In the genomic region with DNA sequence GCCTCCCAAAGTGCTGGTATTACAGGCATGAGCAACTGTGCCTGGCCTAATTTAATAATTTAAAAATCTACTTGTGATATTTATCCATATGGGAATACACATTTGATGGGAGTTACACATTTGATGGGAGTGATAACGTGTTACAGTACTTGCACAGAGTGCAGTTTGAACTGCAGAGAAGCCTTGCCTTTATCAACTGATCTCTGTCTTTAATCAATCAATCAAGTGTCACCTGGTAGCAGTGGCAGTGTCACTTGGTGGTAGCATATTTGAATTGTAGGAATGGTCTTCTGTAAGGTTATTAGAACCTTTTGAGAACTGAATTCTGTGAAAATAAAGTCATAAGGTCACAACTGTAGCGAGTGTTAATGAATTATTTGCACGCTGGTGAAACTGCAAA, we compare ENCODE assay signal across 39 cellular contexts. TPM values are rescaled to one million over a fixed set of nuclear protein-coding genes. Genes with fewer than 3 reads are reported as not detected.
"Had no signal": no experiment of that assay in that cellular context is flagged by ENCODE, and none has a peak within 500 bp of the region (broad histone marks: within the 10 kb centered on the region; RNA-seq: fewer than 3 reads in every experiment).

No MANE protein-coding gene starts in this region.

- H3K4me3 ChIP-seq: ascending aorta, cardiac muscle cell had no signal

- H3K4me1 ChIP-seq: ascending aorta had no signal

- H3K27me3 Mint-ChIP-seq: activated B cell treated with CpG ODN at 0.5 μM for 24 hours; activated CD4-positive, alpha-beta memory T cell treated with anti-CD3 and anti-CD28 coated beads for 36 hours; activated CD4-positive, alpha-beta T cell treated with anti-CD3 and anti-CD28 coated beads, Interleukin-2, amount 10 ng/mL, durations not matched to agents 24 days and 14 days; activated CD8-positive, alpha-beta T cell treated with anti-CD3 and anti-CD28 coated beads for 36 hours; activated naive CD4-positive, alpha-beta T cell treated with anti-CD3 and anti-CD28 coated beads, Interleukin-2, amount 10 ng/mL, durations not matched to agents 7 days and 5 days; activated naive CD4-positive, alpha-beta T cell treated with anti-CD3 and anti-CD28 coated beads, Interleukin-2, amount 50 U/mL, for 24 hours; activated naive CD8-positive, alpha-beta T cell; activated naive CD8-positive, alpha-beta T cell treated with anti-CD3 and anti-CD28 coated beads, Interleukin-2, amount 10 ng/mL, durations not matched to agents 7 days and 5 days; activated naive CD8-positive, alpha-beta T cell treated with anti-CD3 and anti-CD28 coated beads, Interleukin-2, amount 50 U/mL, for 24 hours; activated T-helper 17 cell treated with anti-CD3 and anti-CD28 coated beads, Interleukin-2, amount 50 U/mL, for 72 hours; central memory CD8-positive, alpha-beta T cell had no signal

- H3K27me3 ChIP-seq: ascending aorta had no signal

- H3K9me3 ChIP-seq: ascending aorta had no signal

- H3K4me3 Mint-ChIP-seq: activated B cell treated with CpG ODN at 0.5 μM for 24 hours; activated CD4-positive, alpha-beta memory T cell treated with anti-CD3 and anti-CD28 coated beads for 36 hours; activated CD4-positive, alpha-beta T cell treated with anti-CD3 and anti-CD28 coated beads, Interleukin-2, amount 10 ng/mL, durations not matched to agents 24 days and 14 days; activated CD8-positive, alpha-beta T cell treated with anti-CD3 and anti-CD28 coated beads for 36 hours; activated naive CD4-positive, alpha-beta T cell treated with anti-CD3 and anti-CD28 coated beads, Interleukin-2, amount 10 ng/mL, durations not matched to agents 7 days and 5 days; activated naive CD4-positive, alpha-beta T cell treated with anti-CD3 and anti-CD28 coated beads, Interleukin-2, amount 50 U/mL, for 24 hours; activated naive CD8-positive, alpha-beta T cell; activated naive CD8-positive, alpha-beta T cell treated with anti-CD3 and anti-CD28 coated beads, Interleukin-2, amount 10 ng/mL, durations not matched to agents 7 days and 5 days; activated naive CD8-positive, alpha-beta T cell treated with anti-CD3 and anti-CD28 coated beads, Interleukin-2, amount 50 U/mL, for 24 hours; activated T-cell treated with anti-CD3 and anti-CD28 coated beads, Interleukin-2, amount 50 U/mL, for 4 hours; activated T-cell treated with anti-CD3 and anti-CD28 coated beads, Interleukin-2, amount 50 U/mL, for 72 hours; activated T-helper 1 cell treated with anti-CD3 and anti-CD28 coated beads, Interleukin-12 subunit alpha, Interleukin-12 subunit beta, Interleukin-2, Interleukin-4 antibody, amounts not matched to agents 30 ng/mL and 10 ng/mL and 1 ng/mL, durations not matched to agents 14 hours and 24 hours and 36 hours; activated T-helper 17 cell treated with anti-CD3 and anti-CD28 coated beads, Interleukin-2, amount 50 U/mL, for 72 hours; brain; central memory CD8-positive, alpha-beta T cell; T-helper 1 cell treated with Interleukin-12 subunit alpha and Interleukin-12 subunit beta and Interleukin-4 antibody, amounts not matched to agents 30 μg/mL and 1 μg/mL, for 36 hours; T-helper 2 cell treated with Interferon-gamma antibody and Interleukin-4, amounts not matched to agents 5 μg/mL and 100 μg/mL, for 36 hours had no signal

- H3K9me3 Mint-ChIP-seq: activated B cell treated with CpG ODN at 0.5 μM for 24 hours; activated CD4-positive, alpha-beta memory T cell treated with anti-CD3 and anti-CD28 coated beads for 36 hours; activated CD4-positive, alpha-beta T cell treated with anti-CD3 and anti-CD28 coated beads, Interleukin-2, amount 10 ng/mL, durations not matched to agents 24 days and 14 days; activated CD8-positive, alpha-beta T cell treated with anti-CD3 and anti-CD28 coated beads for 36 hours; activated naive CD4-positive, alpha-beta T cell treated with anti-CD3 and anti-CD28 coated beads, Interleukin-2, amount 10 ng/mL, durations not matched to agents 7 days and 5 days; activated naive CD4-positive, alpha-beta T cell treated with anti-CD3 and anti-CD28 coated beads, Interleukin-2, amount 50 U/mL, for 24 hours; activated naive CD8-positive, alpha-beta T cell treated with anti-CD3 and anti-CD28 coated beads, Interleukin-2, amount 10 ng/mL, durations not matched to agents 7 days and 5 days; activated naive CD8-positive, alpha-beta T cell treated with anti-CD3 and anti-CD28 coated beads, Interleukin-2, amount 50 U/mL, for 24 hours; activated T-cell treated with anti-CD3 and anti-CD28 coated beads, Interleukin-2, amount 50 U/mL, for 4 hours; activated T-cell treated with anti-CD3 and anti-CD28 coated beads, Interleukin-2, amount 50 U/mL, for 72 hours; activated T-helper 1 cell treated with anti-CD3 and anti-CD28 coated beads, Interleukin-12 subunit alpha, Interleukin-12 subunit beta, Interleukin-2, Interleukin-4 antibody, amounts not matched to agents 30 ng/mL and 10 ng/mL and 1 ng/mL, durations not matched to agents 14 hours and 24 hours and 36 hours; activated T-helper 17 cell treated with anti-CD3 and anti-CD28 coated beads, Interleukin-2, amount 50 U/mL, for 72 hours; brain; central memory CD8-positive, alpha-beta T cell; T-helper 1 cell treated with Interleukin-12 subunit alpha and Interleukin-12 subunit beta and Interleukin-4 antibody, amounts not matched to agents 30 μg/mL and 1 μg/mL, for 36 hours; T-helper 2 cell treated with Interferon-gamma antibody and Interleukin-4, amounts not matched to agents 5 μg/mL and 100 μg/mL, for 36 hours had no signal

- H3K36me3 Mint-ChIP-seq: activated CD4-positive, alpha-beta memory T cell treated with anti-CD3 and anti-CD28 coated beads for 36 hours; brain had no signal

- DNase-seq: activated B cell treated with CpG ODN at 0.5 μM for 24 hours; activated CD4-positive, alpha-beta memory T cell treated with anti-CD3 and anti-CD28 coated beads for 36 hours; activated CD4-positive, alpha-beta T cell treated with anti-CD3 and anti-CD28 coated beads for 4 hours; activated CD4-positive, alpha-beta T cell treated with anti-CD3 and anti-CD28 coated beads, Interleukin-2, amount 10 ng/mL, durations not matched to agents 24 days and 14 days; activated CD4-positive, alpha-beta T cell treated with anti-CD3 and anti-CD28 coated beads, Interleukin-2, amount 50 U/mL, for 1 hour; activated CD4-positive, alpha-beta T cell treated with anti-CD3 and anti-CD28 coated beads, Interleukin-2, amount 50 U/mL, for 4 hours; activated CD4-positive, CD25-positive, alpha-beta regulatory T cell treated with anti-CD3 and anti-CD28 coated beads, Interleukin-2, amount 50 U/mL, for 72 hours; activated CD8-positive, alpha-beta memory T cell treated with anti-CD3 and anti-CD28 coated beads, Interleukin-2, amount 50 U/mL, for 4 hours; activated CD8-positive, alpha-beta T cell treated with anti-CD3 and anti-CD28 coated beads for 36 hours; activated effector memory CD4-positive, alpha-beta T cell treated with anti-CD3 and anti-CD28 coated beads, Interleukin-2, amount 50 U/mL, for 16 hours; activated gamma-delta T cell treated with Interleukin-2 at 50 U/mL for 16 hours; activated naive CD4-positive, alpha-beta T cell; activated naive CD4-positive, alpha-beta T cell treated with anti-CD3 and anti-CD28 coated beads, Interleukin-2, amount 10 ng/mL, durations not matched to agents 7 days and 5 days; activated naive CD8-positive, alpha-beta T cell treated with anti-CD3 and anti-CD28 coated beads, Interleukin-2, amount 10 ng/mL, durations not matched to agents 7 days and 5 days; activated naive CD8-positive, alpha-beta T cell treated with anti-CD3 and anti-CD28 coated beads, Interleukin-2, amount 50 U/mL, for 24 hours; activated T-cell treated with anti-CD3 and anti-CD28 coated beads for 4 hours; activated T-cell treated with anti-CD3 and anti-CD28 coated beads, Interleukin-2, amount 50 U/mL, for 1 hour; activated T-cell treated with anti-CD3 and anti-CD28 coated beads, Interleukin-2, amount 50 U/mL, for 4 hours; activated T-cell treated with anti-CD3 and anti-CD28 coated beads, Interleukin-2, amount 50 U/mL, for 72 hours; amygdala; anterior cingulate cortex; caudate nucleus; cerebellar nuclear complex; T-helper 2 cell; T-helper 9 cell had no signal

- H3K36me3 ChIP-seq: ascending aorta, cardiac muscle cell had no signal

- H3K27ac ChIP-seq: ascending aorta, cardiac muscle cell, VCaP had no signal

- FAIRE-seq: bronchial epithelial cell, TTC549 had no signal

- H3K27ac Mint-ChIP-seq: activated B cell treated with CpG ODN at 0.5 μM for 24 hours; activated CD4-positive, alpha-beta memory T cell treated with anti-CD3 and anti-CD28 coated beads for 36 hours; activated CD4-positive, alpha-beta T cell treated with anti-CD3 and anti-CD28 coated beads, Interleukin-2, amount 10 ng/mL, durations not matched to agents 24 days and 14 days; activated CD8-positive, alpha-beta T cell treated with anti-CD3 and anti-CD28 coated beads for 36 hours; activated naive CD4-positive, alpha-beta T cell treated with anti-CD3 and anti-CD28 coated beads, Interleukin-2, amount 10 ng/mL, durations not matched to agents 7 days and 5 days; activated naive CD4-positive, alpha-beta T cell treated with anti-CD3 and anti-CD28 coated beads, Interleukin-2, amount 50 U/mL, for 24 hours; activated naive CD8-positive, alpha-beta T cell; activated naive CD8-positive, alpha-beta T cell treated with anti-CD3 and anti-CD28 coated beads, Interleukin-2, amount 10 ng/mL, durations not matched to agents 7 days and 5 days; activated naive CD8-positive, alpha-beta T cell treated with anti-CD3 and anti-CD28 coated beads, Interleukin-2, amount 50 U/mL, for 24 hours; activated T-cell treated with anti-CD3 and anti-CD28 coated beads, Interleukin-2, amount 50 U/mL, for 72 hours; activated T-helper 1 cell treated with anti-CD3 and anti-CD28 coated beads, Interleukin-12 subunit alpha, Interleukin-12 subunit beta, Interleukin-2, Interleukin-4 antibody, amounts not matched to agents 30 ng/mL and 10 ng/mL and 1 ng/mL, durations not matched to agents 14 hours and 24 hours and 36 hours; activated T-helper 17 cell treated with anti-CD3 and anti-CD28 coated beads, Interleukin-2, amount 50 U/mL, for 72 hours; brain; T-helper 1 cell treated with Interleukin-12 subunit alpha and Interleukin-12 subunit beta and Interleukin-4 antibody, amounts not matched to agents 30 μg/mL and 1 μg/mL, for 36 hours; T-helper 2 cell treated with Interferon-gamma antibody and Interleukin-4, amounts not matched to agents 5 μg/mL and 100 μg/mL, for 36 hours had no signal

- H3K4me1 Mint-ChIP-seq: activated CD4-positive, alpha-beta T cell treated with anti-CD3 and anti-CD28 coated beads, Interleukin-2, amount 10 ng/mL, durations not matched to agents 24 days and 14 days; activated naive CD4-positive, alpha-beta T cell treated with anti-CD3 and anti-CD28 coated beads, Interleukin-2, amount 10 ng/mL, durations not matched to agents 7 days and 5 days; activated naive CD8-positive, alpha-beta T cell treated with anti-CD3 and anti-CD28 coated beads, Interleukin-2, amount 10 ng/mL, durations not matched to agents 7 days and 5 days; activated naive CD8-positive, alpha-beta T cell treated with anti-CD3 and anti-CD28 coated beads, Interleukin-2, amount 50 U/mL, for 24 hours had no signal

- ATAC-seq: activated CD8-positive, alpha-beta T cell treated with anti-CD3 and anti-CD28 coated beads for 36 hours; activated naive CD8-positive, alpha-beta T cell treated with anti-CD3 and anti-CD28 coated beads, Interleukin-2, amount 50 U/mL, for 24 hours; activated T-cell treated with anti-CD3 and anti-CD28 coated beads, Interleukin-2, amount 50 U/mL, for 4 hours; activated T-cell treated with anti-CD3 and anti-CD28 coated beads, Interleukin-2, amount 50 U/mL, for 72 hours; activated T-helper 17 cell treated with anti-CD3 and anti-CD28 coated beads, Interleukin-2, amount 50 U/mL, for 72 hours had no signal

RNA-seq across cellular contexts. Expression of gene SIDT1, which starts 37.8 kb away (rescaled TPM):
- total RNA-seq: ascending aorta, cardiac muscle cell, chondrocyte had no signal
